9 cellular contexts compared by ENCODE assay signal in the genomic region with DNA sequence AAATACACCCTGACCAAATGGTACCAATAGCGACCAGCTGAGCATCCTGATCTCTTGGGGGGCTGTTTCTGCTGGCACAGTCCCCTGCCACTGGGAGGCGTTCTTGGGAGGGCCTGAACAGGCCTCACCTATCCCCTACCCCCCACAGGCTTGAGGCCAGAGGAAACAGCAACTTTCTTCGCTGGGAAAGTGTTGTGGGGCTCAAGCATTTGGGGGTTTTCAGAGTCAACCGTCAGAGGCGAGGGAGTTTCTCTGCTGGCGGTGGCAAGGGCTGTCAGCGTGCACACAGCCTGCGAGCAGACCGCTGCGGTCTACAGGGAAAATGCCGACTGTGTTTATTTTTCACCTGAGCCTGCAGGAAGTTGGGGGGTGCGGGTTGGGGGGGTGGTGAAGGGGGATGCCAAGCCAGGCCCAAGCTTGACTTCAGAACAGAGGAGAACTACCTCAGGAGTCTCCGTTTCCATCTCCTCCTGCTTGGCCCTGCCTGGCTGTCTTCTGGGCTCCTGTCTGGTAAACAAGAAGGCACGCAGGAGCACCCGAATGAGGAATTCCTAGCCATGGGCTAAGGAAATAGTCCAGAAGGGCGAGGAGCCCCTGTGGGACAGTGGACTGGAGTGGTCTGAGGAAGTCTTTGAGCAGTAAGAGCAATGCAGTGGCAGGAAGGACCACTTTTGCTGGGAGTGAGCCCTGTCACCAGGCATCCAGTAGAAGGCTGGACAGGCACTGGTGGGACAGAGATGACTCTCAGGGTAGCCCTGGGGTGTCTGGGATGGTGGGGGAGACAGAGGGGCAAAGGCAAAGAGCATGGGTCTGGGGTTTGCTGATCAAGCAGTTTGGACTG. TPM values are rescaled to one million over a fixed set of nuclear protein-coding genes. Genes with fewer than 3 reads are reported as not detected.
DNase-seq lines count a peak whose midpoint lies in the region; ATAC-seq and TF ChIP-seq lines count a peak whose summit lies in the region.
"Had no signal": no experiment of that assay in that cellular context is flagged by ENCODE, and none has a peak within 500 bp of the region (broad histone marks: within the 10 kb centered on the region; RNA-seq: fewer than 3 reads in every experiment).

No MANE protein-coding gene starts in this region.

- H2AK5ac ChIP-seq in neuronal stem cell (ENCODE audit: low read depth, low read length) = no peak overlapping the region

- no peak overlapping the region for H2BK15ac ChIP-seq in neuronal stem cell (ENCODE audit: low read length)

- H4K20me1 ChIP-seq in Karpas-422 (ENCODE audit: insufficient read depth, low read depth, low read length) = peaks cover 12% of the 10 kb centered on the region; the same call in 1 of the 2 replicates

- H3K4me3 ChIP-seq in neuronal stem cell (ENCODE audit: low read length in 2 of 2) = no peak overlapping the region
- H3K4me3 ChIP-seq in Karpas-422 (ENCODE audit: low read length) = no peak overlapping the region
- H3K4me3 ChIP-seq: heart left ventricle had no signal

- H3K79me1 ChIP-seq in neuronal stem cell (ENCODE audit: low read depth, low read length) = peaks cover 3% of the 10 kb centered on the region

- H3K4ac ChIP-seq in neuronal stem cell (ENCODE audit: low read length) = no peak overlapping the region

- H2AFZ ChIP-seq in neuronal stem cell (ENCODE audit: low read length) (no peak overlapping the region), Karpas-422 (ENCODE audit: low read length) (no peak overlapping the region)

- H3K27me3 ChIP-seq in neuronal stem cell (ENCODE audit: control insufficient read depth in 3 of 3, insufficient read depth in 3 of 3, low read depth in 1 of 3, low read length in 3 of 3) = no peaks in the 10 kb centered on the region
- H3K27me3 ChIP-seq in Karpas-422 (ENCODE audit: low read length) = no peaks in the 10 kb centered on the region
- H3K27me3 ChIP-seq: heart left ventricle had no signal

- H3K27ac ChIP-seq in neuronal stem cell (replicated peaks; ENCODE audit: low read length) = no peak overlapping the region
- H3K27ac ChIP-seq in Karpas-422 (ENCODE audit: low read length) = no peak overlapping the region

- no peak overlapping the region for H4K91ac ChIP-seq in neuronal stem cell (ENCODE audit: low read depth, low read length, poor library complexity)

- peaks cover 32 to 76% of the 10 kb centered on the region in 2 donors for H3K36me3 ChIP-seq in neuronal stem cell (replicated peaks in 1 of 2; ENCODE audit: control insufficient read depth in 2 of 2, insufficient read depth in 2 of 2, low read length in 2 of 2)
- H3K36me3 ChIP-seq in Karpas-422 (ENCODE audit: insufficient read depth, low read length) = no peaks in the 10 kb centered on the region

- H3K4me3 Mint-ChIP-seq in activated T-cell treated with anti-CD3 and anti-CD28 coated beads, Interleukin-2, amount 50 U/mL, for 4 hours = peak overlapping the region; percentile 73
- H3K4me3 Mint-ChIP-seq in type B pancreatic cell = no peak overlapping the region

- TF ChIP-seq CTCF in type B pancreatic cell (conservative IDR thresholded peaks at IDR 0.05) = no peak

- H3K4me1 ChIP-seq in neuronal stem cell (ENCODE audit: control insufficient read depth in 2 of 2, insufficient read depth in 1 of 2, low read depth in 1 of 2, low read length in 2 of 2) = no peaks in the 10 kb centered on the region
- H3K4me1 ChIP-seq in Karpas-422 (ENCODE audit: low read length) = no peaks in the 10 kb centered on the region

- no CpG with 5 or more reads among the region's 16 CpGs for WGBS in neuronal stem cell (ENCODE audit: extremely low coverage in 2 of 2, insufficient read length in 2 of 2, insufficient replicate concordance in 1 of 2), 2 donors

- 0 out of 2 replicates have a peak, but pooled peaks cover 2% of the 10 kb centered on the region for H3K79me2 ChIP-seq in Karpas-422 (ENCODE audit: low read length)

- H3K27ac Mint-ChIP-seq in type B pancreatic cell = no peak overlapping the region

- H3K23ac ChIP-seq in neuronal stem cell (ENCODE audit: low read depth, low read length, poor library complexity) = peak overlapping the region; percentile 0

- no peak overlapping the region for H2BK12ac ChIP-seq in neuronal stem cell (ENCODE audit: low read length)

- H3K14ac ChIP-seq in neuronal stem cell (ENCODE audit: low read length) = no peak overlapping the region

- no peak overlapping the region for H3K18ac ChIP-seq in neuronal stem cell (ENCODE audit: low read length)

- H4K8ac ChIP-seq in neuronal stem cell (ENCODE audit: low read depth, low read length) = no peak overlapping the region

- no peaks in the 10 kb centered on the region for H3K27me3 Mint-ChIP-seq in activated T-cell treated with anti-CD3 and anti-CD28 coated beads, Interleukin-2, amount 50 U/mL, for 4 hours (ENCODE audit: low read depth)
- no peaks in the 10 kb centered on the region for H3K27me3 Mint-ChIP-seq in type B pancreatic cell

- DNase-seq in activated T-cell treated with anti-CD3 and anti-CD28 coated beads, Interleukin-2, amount 50 U/mL, for 4 hours = peak; percentile 69
- DNase-seq in neuronal stem cell (ENCODE audit: low spot score) (no peak), Kasumi-1 (lab: John Stamatoyannopoulos, UW) (no peak), Karpas-422 (no peak), type B pancreatic cell (ENCODE audit: extremely low spot score, unreplicated experiment) (no peak)

- peak; percentile 62 for ATAC-seq in GM19043 (IDR thresholded peaks at IDR 0.05; ENCODE audit: low read depth, unreplicated experiment)
- peak; percentile 52 for ATAC-seq in HG03280 (IDR thresholded peaks at IDR 0.05; ENCODE audit: unreplicated experiment)
- ATAC-seq in activated T-cell treated with anti-CD3 and anti-CD28 coated beads, Interleukin-2, amount 50 U/mL, for 4 hours = peak; percentile 67 to 68
- ATAC-seq in GM19467 (IDR thresholded peaks at IDR 0.05; ENCODE audit: unreplicated experiment) = no peak
- ATAC-seq: heart left ventricle had no signal

- peaks cover 100% of the 10 kb centered on the region for H3K4me1 Mint-ChIP-seq in activated T-cell treated with anti-CD3 and anti-CD28 coated beads, Interleukin-2, amount 50 U/mL, for 4 hours (ENCODE audit: low read depth)
- peaks cover 9% of the 10 kb centered on the region for H3K4me1 Mint-ChIP-seq in type B pancreatic cell (ENCODE audit: unreplicated experiment)

- H3K4me2 ChIP-seq in neuronal stem cell (ENCODE audit: insufficient read depth, low read length, poor library complexity, severe bottlenecking) (no peak overlapping the region), Karpas-422 (ENCODE audit: low read depth, low read length, poor library complexity, severe bottlenecking) (no peak overlapping the region)

- peaks cover 19% of the 10 kb centered on the region for H3K36me3 Mint-ChIP-seq in activated T-cell treated with anti-CD3 and anti-CD28 coated beads, Interleukin-2, amount 50 U/mL, for 4 hours (ENCODE audit: insufficient read depth)
- peaks cover 13% of the 10 kb centered on the region for H3K36me3 Mint-ChIP-seq in type B pancreatic cell

- no peak overlapping the region for H2BK5ac ChIP-seq in neuronal stem cell (ENCODE audit: low read length)

- H3K9me2 ChIP-seq in Karpas-422 (replicated peaks; ENCODE audit: insufficient read depth, low read length) = no peaks in the 10 kb centered on the region

- H3K9ac ChIP-seq in neuronal stem cell (ENCODE audit: low read depth, low read length, poor library complexity) (peak overlapping the region; percentile 50), Karpas-422 (ENCODE audit: low read length) (no peak overlapping the region)

- H2BK120ac ChIP-seq in neuronal stem cell (ENCODE audit: low read depth, low read length) = no peak overlapping the region

- no peaks in the 10 kb centered on the region for H3K9me3 Mint-ChIP-seq in activated T-cell treated with anti-CD3 and anti-CD28 coated beads, Interleukin-2, amount 50 U/mL, for 4 hours
- no peaks in the 10 kb centered on the region for H3K9me3 Mint-ChIP-seq in type B pancreatic cell

- H3K9me3 ChIP-seq in neuronal stem cell (replicated peaks in 1 of 2; ENCODE audit: control insufficient read depth in 2 of 2, insufficient read depth in 1 of 2, low read depth in 1 of 2, low read length in 2 of 2) = no peaks in the 10 kb centered on the region
- no peaks in the 10 kb centered on the region for H3K9me3 ChIP-seq in Karpas-422 (ENCODE audit: low read length)
- H3K9me3 ChIP-seq: heart left ventricle had no signal

RNA-seq across cellular contexts. Expression of a gene that starts 18.1 kb away (rescaled TPM):
- total RNA-seq in activated T-cell treated with anti-CD3 and anti-CD28 coated beads, Interleukin-2, amount 50 U/mL, for 4 hours = 10 to 100 TPM; 34.4 to 49.7 (median 37.3) TPM
- polyA plus RNA-seq in neuronal stem cell (2013, experiment 1 of 2) = 4.1 TPM
- polyA plus RNA-seq in neuronal stem cell (2013, experiment 2 of 2) = 4.2 TPM
- total RNA-seq in Karpas-422 (2014; rRNA removed; shearing (Covaris generic); ENCODE audit: low replicate concordance) = not detected in 2 replicates
- 6.2 and 11.7 TPM in 2 replicates for total RNA-seq in type B pancreatic cell (ENCODE audit: low replicate concordance)

RNA-seq across cellular contexts. Expression of a gene that starts 44.2 kb away (rescaled TPM):
- 100 to 1,000 TPM; 273 to 286 (median 282) TPM for total RNA-seq in activated T-cell treated with anti-CD3 and anti-CD28 coated beads, Interleukin-2, amount 50 U/mL, for 4 hours
- polyA plus RNA-seq in neuronal stem cell (2013, experiment 1 of 2) = 609 TPM
- polyA plus RNA-seq in neuronal stem cell (2013, experiment 2 of 2) = 615 TPM
- 208 and 210 TPM in 2 replicates for total RNA-seq in Karpas-422 (2014; rRNA removed; shearing (Covaris generic); ENCODE audit: low replicate concordance)
- total RNA-seq in type B pancreatic cell (ENCODE audit: low replicate concordance) = 308 and 332 TPM in 2 replicates
